Comparison of ENCODE assay signal across 2 cellular contexts in genomic region chr11:31783264-31783663, GRCh38.
TF ChIP-seq lines count a peak whose summit lies in the region.

No MANE protein-coding gene starts in this region.

TF ChIP-seq in HEK293, 187 proteins besides CTCF, POLR2A, EP300 and RAD21 (continued from another document):
- TF ChIP-seq ZNF18 (tag by site-specific recombination; IDR thresholded peaks at IDR 0.05), result no peak
- no peak for TF ChIP-seq ZNF473 (tag by site-specific recombination; IDR thresholded peaks at IDR 0.05)
- TF ChIP-seq ZNF624 (tag by site-specific recombination; IDR thresholded peaks at IDR 0.05), result no peak

TF ChIP-seq in K562, 482 proteins besides CTCF, POLR2A, EP300 and RAD21 (continued from another document):
- TF ChIP-seq ZBTB33 (CRISPR knock-in tag; IDR thresholded peaks at IDR 0.05), result peak; percentile 92
- TF ChIP-seq RBM14 (IDR thresholded peaks at IDR 0.05; ENCODE audit: borderline replicate concordance, insufficient read depth, low read depth, low read length), result no peak
- no peak for TF ChIP-seq MTF1 (CRISPR knock-in tag; IDR thresholded peaks at IDR 0.05; ENCODE audit: borderline replicate concordance)
